In genomic region chr20:44946266-44946852, GRCh38 we compare ENCODE assay signal across 1 cellular context.
TF ChIP-seq lines count a peak whose summit lies in the region.

No MANE protein-coding gene starts in this region.

TF ChIP-seq in IMR-90, 13 proteins besides CTCF, POLR2A, EP300 and RAD21:
- no peak for TF ChIP-seq FOS (IDR thresholded peaks at IDR 0.05; ENCODE audit: low read depth, low read length)
- TF ChIP-seq NFE2L2 (IDR thresholded peaks at IDR 0.05; ENCODE audit: low read depth, low read length), result no peak
- TF ChIP-seq ELK1 (IDR thresholded peaks at IDR 0.05; ENCODE audit: borderline replicate concordance, low read depth, low read length), result no peak
- TF ChIP-seq CHD1 (IDR thresholded peaks at IDR 0.05; ENCODE audit: low read depth, low read length), result no peak
- TF ChIP-seq BHLHE40 (IDR thresholded peaks at IDR 0.05; ENCODE audit: low read depth, low read length), result no peak
- TF ChIP-seq CEBPB (IDR thresholded peaks at IDR 0.05; ENCODE audit: low read depth, low read length), result no peak
- TF ChIP-seq RCOR1 (IDR thresholded peaks at IDR 0.05; ENCODE audit: insufficient replicate concordance, low read length), result no peak
- no peak for TF ChIP-seq MXI1 (IDR thresholded peaks at IDR 0.05; ENCODE audit: borderline replicate concordance, low read depth, low read length)
- no peak for TF ChIP-seq MAZ (IDR thresholded peaks at IDR 0.05; ENCODE audit: borderline replicate concordance, low read depth, low read length)
- no peak for TF ChIP-seq SMC3 (IDR thresholded peaks at IDR 0.05; ENCODE audit: low read depth, low read length)
TF ChIP-seq in IMR-90: peak in this region for 0.
